8 cellular contexts compared by ENCODE assay signal in the genomic region with DNA sequence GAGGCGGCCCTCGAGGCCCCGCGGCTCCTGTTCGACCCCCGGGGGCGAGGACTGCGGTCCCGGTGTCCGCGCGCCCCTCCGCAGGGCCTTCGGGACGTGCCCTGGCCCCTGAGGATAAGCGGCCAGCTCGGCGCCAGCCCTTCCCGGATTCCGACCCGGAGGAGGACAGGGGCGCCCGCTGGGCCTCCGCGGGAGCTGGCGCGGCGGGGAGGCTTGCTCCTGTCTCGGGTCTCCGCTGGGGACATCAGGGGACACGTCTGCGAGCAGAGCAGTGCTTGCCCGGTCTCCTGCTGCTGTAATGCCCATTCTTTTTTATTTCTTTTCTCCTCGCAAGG. TPM values are rescaled to one million over a fixed set of nuclear protein-coding genes. Genes with fewer than 3 reads are reported as not detected.
DNase-seq lines count a peak whose midpoint lies in the region; ATAC-seq and TF ChIP-seq lines count a peak whose summit lies in the region.

No MANE protein-coding gene starts in this region.

- H3K27me3 ChIP-seq in BE2C (peaks cover 4% of the 10 kb centered on the region; the same call in 1 of the 2 replicates), left lung (no peaks in the 10 kb centered on the region)

- peak; percentile 27 for ATAC-seq in GM19372 (IDR thresholded peaks at IDR 0.05; ENCODE audit: low read depth, unreplicated experiment)
- peak; percentile 14 for ATAC-seq in HG03442 (IDR thresholded peaks at IDR 0.05; ENCODE audit: unreplicated experiment)
- ATAC-seq in left lung = peak; percentile 58

- TF ChIP-seq CTCF in BE2C (IDR thresholded peaks at IDR 0.05; ENCODE audit: low read depth, low read length) (0 out of 2 replicates have a peak, but pooled peaks have one; percentile 2), cardiac fibroblast (IDR thresholded peaks at IDR 0.05; ENCODE audit: low read depth, low read length) (no peak), left lung (IDR thresholded peaks at IDR 0.05) (no peak)

- H3K4me3 ChIP-seq in BE2C (ENCODE audit: low read depth, low read length) = peak overlapping the region; percentile 72
- H3K4me3 ChIP-seq in cardiac fibroblast (replicated peaks in 1 of 2; ENCODE audit: low read depth in 2 of 2, low read length in 2 of 2) = peak overlapping the region; percentile 56 to 66
- peak overlapping the region; percentile 49 to 52 for H3K4me3 ChIP-seq in left lung

- intact Hi-C loops in left lung (cut with DNase I) = no loop called here

- DNase-seq in BE2C = peak; percentile 76
- peak; percentile 61 for DNase-seq in SW480 (ENCODE audit: low spot score)
- DNase-seq in cardiac fibroblast (ENCODE audit: low read depth in 2 of 2) = peak in 1 of 2 donors; percentile 36
- peak; percentile 61 to 92 for DNase-seq in left lung
- DNase-seq in stimulated activated CD8-positive, alpha-beta memory T cell treated with anti-CD3 and anti-CD28 coated beads, Interleukin-15, amount 100 ng/mL, for 1 hour (ENCODE audit: low read depth) = peak; percentile 6
- no peak for DNase-seq in NCI-H2227 (lab: John Stamatoyannopoulos, UW; ENCODE audit: unreplicated experiment)

- H3K4me1 ChIP-seq in BE2C = peaks cover 3% of the 10 kb centered on the region; the same call in 1 of the 2 replicates
- H3K4me1 ChIP-seq in left lung = peaks cover 0 to 28% of the 10 kb centered on the region in 2 donors

- H3K9me3 ChIP-seq in BE2C (no peaks in the 10 kb centered on the region), left lung (no peaks in the 10 kb centered on the region)

- H3K36me3 ChIP-seq in BE2C (no peaks in the 10 kb centered on the region), left lung (no peaks in the 10 kb centered on the region)

- peak overlapping the region; percentile 95 to 98 for H3K27ac ChIP-seq in left lung

RNA-seq across cellular contexts. Expression of gene B3GLCT, which starts 0.8 kb away (rescaled TPM):
- polyA plus RNA-seq in BE2C (2012; ENCODE audit: insufficient read depth, insufficient read length, low read depth) = 1.1 TPM
- 1 to 10 TPM; 6.5 to 6.9 TPM for total RNA-seq in left lung

RNA-seq across cellular contexts. Expression of gene HSPH1, which starts 38.9 kb away (rescaled TPM):
- 108 TPM for polyA plus RNA-seq in BE2C (2012; ENCODE audit: insufficient read depth, insufficient read length, low read depth)
- total RNA-seq in left lung = 100 to 1,000 TPM in 1 of 2 donors, 10 to 100 TPM in 1; 92.7 to 122 TPM
